Comparison of ENCODE assay signal across 14 cellular contexts in the genomic region with DNA sequence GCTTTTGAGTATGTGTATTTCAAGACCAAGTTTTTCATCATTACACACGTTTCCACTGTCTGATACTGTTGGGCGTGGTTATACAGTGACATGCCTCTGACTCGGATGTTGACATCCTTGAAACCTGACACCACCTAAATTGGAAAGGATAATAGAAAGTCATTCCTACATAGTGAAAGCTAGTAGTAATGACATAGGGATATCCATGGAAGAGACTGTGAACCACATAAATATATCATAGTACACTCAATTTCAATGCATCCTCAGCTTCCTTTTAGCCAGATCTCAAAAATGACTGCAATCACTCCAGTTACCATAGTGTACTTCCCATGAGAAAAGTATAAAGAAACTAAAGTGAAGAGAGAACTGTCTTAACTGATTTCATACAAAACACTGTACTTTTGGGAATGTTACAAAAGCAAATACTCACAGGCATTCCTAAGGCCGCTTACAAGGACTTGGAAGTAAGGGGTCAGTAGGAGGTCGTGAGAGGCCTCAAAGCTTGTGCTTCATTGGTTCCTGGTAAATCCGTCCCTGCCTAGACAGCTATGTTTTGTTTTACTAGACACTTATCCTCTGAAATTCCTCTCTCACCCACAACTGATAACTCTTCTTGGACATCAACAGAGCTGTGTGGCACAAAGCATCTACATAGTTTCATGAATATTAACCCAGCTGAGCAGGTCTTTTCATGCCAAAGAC.
A peak's percentile ranks its signal among the peaks of the same experiment; 100 is the strongest.
DNase-seq lines count a peak whose midpoint lies in the region; ATAC-seq, FAIRE-seq and TF ChIP-seq lines count a peak whose summit lies in the region.
"Had no signal": no experiment of that assay in that cellular context is flagged by ENCODE, and none has a peak within 500 bp of the region (broad histone marks: within the 10 kb centered on the region; RNA-seq: fewer than 3 reads in every experiment).

No MANE protein-coding gene starts in this region.

- H3K27ac ChIP-seq in A673 (ENCODE audit: low read depth, low read length, poor library complexity, severe bottlenecking) = no peak overlapping the region
- H3K27ac ChIP-seq: colonic mucosa had no signal

- no peaks in the 10 kb centered on the region for H3K36me3 Mint-ChIP-seq in WTC11

- TF ChIP-seq CTCF in A673 (conservative IDR thresholded peaks at IDR 0.05; ENCODE audit: low read depth, low read length) (no peak), WTC11 (IDR thresholded peaks at IDR 0.05) (no peak), D721Med (IDR thresholded peaks at IDR 0.05; ENCODE audit: insufficient read depth, missing control alignments) (no peak)

- H3K4me1 ChIP-seq in A673 (ENCODE audit: insufficient read depth, low read length, poor library complexity, severe bottlenecking) = no peaks in the 10 kb centered on the region
- H3K4me1 ChIP-seq: BE2C, colonic mucosa had no signal

- peak; percentile 4 for DNase-seq in A673 (ENCODE audit: low spot score)
- peak; percentile 88 for DNase-seq in HS-5 (ENCODE audit: low read depth)
- no peak for DNase-seq in WTC11 (ENCODE audit: low spot score)
- DNase-seq in iris pigment epithelial cell (ENCODE audit: low read depth) = peak; percentile 92
- no peak for DNase-seq in DMS114 treated with DMSO at 0.1 percent for 48 hours (lab: John Stamatoyannopoulos, UW; ENCODE audit: unreplicated experiment)
- DNase-seq in GM19240 (ENCODE audit: insufficient read length, low spot score) = no peak
- DNase-seq in HUDEP-2 (lab: John Stamatoyannopoulos, UW; ENCODE audit: unreplicated experiment in 76 of 76) = no peak
- no peak for DNase-seq in D721Med (ENCODE audit: insufficient read length, low spot score)
- DNase-seq: activated T-cell treated with anti-CD3 and anti-CD28 coated beads, Interleukin-2, amount 50 U/mL, for 72 hours; BE2C; colonic mucosa; NCI-H1105 treated with DMSO at 0.1 percent for 48 hours; OCI-M1; stimulated activated CD4-positive, alpha-beta T cell treated with anti-CD3 and anti-CD28 coated beads, Interleukin-12 subunit alpha, Interleukin-12 subunit beta, amount 100 ng/mL, for 4 hours had no signal

- H3K4me1 Mint-ChIP-seq in WTC11 = peaks cover 8% of the 10 kb centered on the region

- no peaks in the 10 kb centered on the region for H3K9me3 Mint-ChIP-seq in WTC11
- H3K9me3 Mint-ChIP-seq: activated T-cell treated with anti-CD3 and anti-CD28 coated beads, Interleukin-2, amount 50 U/mL, for 72 hours had no signal

- intact Hi-C loops in A673 (cut with micrococcal nuclease; ENCODE audit: unreplicated experiment) = no loop called here

- H3K27me3 Mint-ChIP-seq in WTC11 (ENCODE audit: low read depth) = no peaks in the 10 kb centered on the region

- no peak overlapping the region for H3K27ac Mint-ChIP-seq in WTC11
- H3K27ac Mint-ChIP-seq: activated T-cell treated with anti-CD3 and anti-CD28 coated beads, Interleukin-2, amount 50 U/mL, for 72 hours had no signal

- H3K9me3 ChIP-seq in A673 (ENCODE audit: low read depth, low read length, poor library complexity, severe bottlenecking) = no peaks in the 10 kb centered on the region
- H3K9me3 ChIP-seq: BE2C, colonic mucosa had no signal

- FAIRE-seq in D721Med (lab: Jason Lieb, UNC) = no peak

- no peaks in the 10 kb centered on the region for H3K36me3 ChIP-seq in A673 (ENCODE audit: insufficient read depth, low read length, poor library complexity, severe bottlenecking)
- H3K36me3 ChIP-seq: BE2C, colonic mucosa had no signal

- H3K4me3 ChIP-seq in A673 (ENCODE audit: low read depth, low read length, poor library complexity, severe bottlenecking) = no peak overlapping the region
- H3K4me3 ChIP-seq: colonic mucosa had no signal

- CTCF ChIA-PET in A673 (lab: Charles Lee) = interaction anchor here (0.7 kb wide), 1 partner anchor 17 kb away, joined by 3 read pairs; no protein-coding TSS in a partner anchor
- CTCF ChIA-PET in WTC11 (lab: Charles Lee) = interaction anchor here (1.3 to 6.4 kb wide), 4 partner anchors 15 to 42 kb away, joined by 4 to 39 read pairs (median 8); no protein-coding TSS in a partner anchor

- POLR2A ChIA-PET in A673 (lab: Charles Lee; ENCODE audit: low non-redundant PET) (no interaction called here), WTC11 (lab: Charles Lee) (interaction anchor here (0.6 kb wide), 1 partner anchor 96 kb away, joined by 4 read pairs; no protein-coding TSS in a partner anchor)

- ATAC-seq in WTC11 = peak; percentile 71
- ATAC-seq: activated T-cell treated with anti-CD3 and anti-CD28 coated beads, Interleukin-2, amount 50 U/mL, for 72 hours had no signal

- no peak overlapping the region for H3K4me3 Mint-ChIP-seq in WTC11
- H3K4me3 Mint-ChIP-seq: activated T-cell treated with anti-CD3 and anti-CD28 coated beads, Interleukin-2, amount 50 U/mL, for 72 hours had no signal

- no TSS peak for BruUV-seq in A673 (replicated peaks; lab: Mats Ljungman, UMichigan)

- H3K27me3 ChIP-seq in A673 (replicated peaks; ENCODE audit: insufficient read depth, low read depth, low read length, poor library complexity) = no peaks in the 10 kb centered on the region
- H3K27me3 ChIP-seq: BE2C, colonic mucosa had no signal

TF ChIP-seq in WTC11, 78 proteins besides CTCF, POLR2A, EP300 and RAD21 (continues in another document):
- no peak for TF ChIP-seq GABPB1 (CRISPR knock-in tag; IDR thresholded peaks at IDR 0.05)
- TF ChIP-seq SMAD3 (CRISPR knock-in tag; IDR thresholded peaks at IDR 0.05; ENCODE audit: borderline replicate concordance) = no peak
- TF ChIP-seq JUN (CRISPR knock-in tag; IDR thresholded peaks at IDR 0.05) = no peak
- no peak for TF ChIP-seq NFATC4 (CRISPR knock-in tag; IDR thresholded peaks at IDR 0.05)
- no peak for TF ChIP-seq CBFB (CRISPR knock-in tag; IDR thresholded peaks at IDR 0.05; ENCODE audit: low read depth)
- TF ChIP-seq AFF4 (CRISPR knock-in tag; IDR thresholded peaks at IDR 0.05; ENCODE audit: borderline replicate concordance) = no peak
- no peak for TF ChIP-seq GTF2I (CRISPR knock-in tag; conservative IDR thresholded peaks at IDR 0.05)
- no peak for TF ChIP-seq SOX15 (CRISPR knock-in tag; IDR thresholded peaks at IDR 0.05)
- TF ChIP-seq MLX (CRISPR knock-in tag; IDR thresholded peaks at IDR 0.05) = no peak
- TF ChIP-seq ZNF671 (CRISPR knock-in tag; IDR thresholded peaks at IDR 0.05) = no peak
- TF ChIP-seq PREB (CRISPR knock-in tag; IDR thresholded peaks at IDR 0.05; ENCODE audit: borderline replicate concordance) = no peak
- TF ChIP-seq HMGXB4 (CRISPR knock-in tag; IDR thresholded peaks at IDR 0.05) = no peak
- TF ChIP-seq SMAD4 (CRISPR knock-in tag; IDR thresholded peaks at IDR 0.05) = no peak

Comparison
In these comparisons a context has a peak if more than half of its experiments do, and no peak if none do; other contexts are left out.
1. DNase-seq: peak in A673 (single experiment), HS-5 (single experiment) and iris pigment epithelial cell (single experiment); none in WTC11 (single experiment), DMS114 treated with DMSO at 0.1 percent for 48 hours (single experiment), GM19240 (single experiment), HUDEP-2 (0 of 76) and D721Med (single experiment).